Comparison of ENCODE assay signal across 8 cellular contexts in genomic region chr16:10521681-10522274, GRCh38. TPM values are rescaled to one million over a fixed set of nuclear protein-coding genes. Genes with fewer than 3 reads are reported as not detected.
DNase-seq lines count a peak whose midpoint lies in the region; ATAC-seq, FAIRE-seq and TF ChIP-seq lines count a peak whose summit lies in the region.

No MANE protein-coding gene starts in this region.

- no peak overlapping the region for H3K27ac ChIP-seq in esophagus squamous epithelium
- no peak overlapping the region for H3K27ac ChIP-seq in naive thymus-derived CD4-positive, alpha-beta T cell (ENCODE audit: low read depth, low read length)
- H3K27ac ChIP-seq in aorta (ENCODE audit: low read depth in 1 of 2, low read length in 2 of 2): no peak overlapping the region

- H3K27ac Mint-ChIP-seq in naive thymus-derived CD4-positive, alpha-beta T cell: no peak overlapping the region

- FAIRE-seq in H54 (lab: Jason Lieb, UNC): peak; percentile 83

- POLR2A ChIA-PET in naive thymus-derived CD4-positive, alpha-beta T cell (lab: Charles Lee): no interaction called here

- H3K36me3 Mint-ChIP-seq in naive thymus-derived CD4-positive, alpha-beta T cell: no peaks in the 10 kb centered on the region

- H3K4me1 Mint-ChIP-seq in naive thymus-derived CD4-positive, alpha-beta T cell: peaks cover 0 to 4% (median 3%) of the 10 kb centered on the region in 7 donors

- DNase-seq in BE2C (peak; percentile 70), H54 (ENCODE audit: insufficient read length, low spot score) (peak; percentile 38), NCI-H526 treated with DMSO at 0.1 percent for 48 hours (lab: John Stamatoyannopoulos, UW) (peak; percentile 74), esophagus squamous epithelium (lab: John Stamatoyannopoulos, UW) (no peak), aorta (peak in 1 of 2 donors; percentile 74)
- peak; percentile 60 for DNase-seq in activated CD8-positive, alpha-beta memory T cell treated with anti-CD3 and anti-CD28 coated beads for 24 hours
- DNase-seq in naive thymus-derived CD4-positive, alpha-beta T cell: peak in 5 of 9 donors; percentile 19 to 31 (median 30)

- no peaks in the 10 kb centered on the region for H3K4me1 ChIP-seq in BE2C
- H3K4me1 ChIP-seq in esophagus squamous epithelium: peaks cover 0 to 12% (median 0%) of the 10 kb centered on the region in 3 donors
- no peaks in the 10 kb centered on the region for H3K4me1 ChIP-seq in naive thymus-derived CD4-positive, alpha-beta T cell (ENCODE audit: control insufficient read depth in 2 of 2, insufficient read depth in 2 of 2, low read length in 2 of 2)
- H3K4me1 ChIP-seq in aorta (ENCODE audit: control insufficient read depth in 1 of 2, insufficient read depth in 2 of 2, low read length in 2 of 2): no peaks in the 10 kb centered on the region

- WGBS in esophagus squamous epithelium, 2 donors: 19 to 29% methylated on average over 8 to 9 of the region's 9 CpGs
- WGBS in aorta, 2 donors: 47 to 49% methylated on average over 9 of the region's 9 CpGs

- CTCF ChIA-PET in naive thymus-derived CD4-positive, alpha-beta T cell (lab: Charles Lee): interaction anchor here (0.7 to 1.2 kb wide), 4 partner anchors 9 to 222 kb away, joined by 3 to 4 read pairs (median 3); no protein-coding TSS in a partner anchor

- H3K36me3 ChIP-seq in BE2C (no peaks in the 10 kb centered on the region), esophagus squamous epithelium (peaks cover 0 to 40% (median 1%) of the 10 kb centered on the region in 3 donors), aorta (ENCODE audit: control insufficient read depth in 1 of 2, insufficient read depth in 2 of 2, low read length in 1 of 2) (peaks cover 1 to 6% of the 10 kb centered on the region in 2 donors)
- no peaks in the 10 kb centered on the region for H3K36me3 ChIP-seq in naive thymus-derived CD4-positive, alpha-beta T cell (ENCODE audit: control insufficient read depth in 2 of 3, insufficient read depth in 3 of 3, low read length in 3 of 3)

- intact Hi-C loops in esophagus squamous epithelium (cut with DNase I): loop anchor here (2.0 to 5.0 kb wide), 3 partner anchors 51 to 396 kb away; no protein-coding TSS in a partner anchor
- intact Hi-C loops in naive thymus-derived CD4-positive, alpha-beta T cell (cut with micrococcal nuclease): loop anchor here in 1 of 2 donors (1.0 kb wide), 1 partner anchor 397 kb away; no protein-coding TSS in a partner anchor
- intact Hi-C loops in aorta (cut with DNase I): loop anchor here (2.0 to 5.0 kb wide), 3 partner anchors 56 to 391 kb away; no protein-coding TSS in a partner anchor

- H3K4me3 Mint-ChIP-seq in naive thymus-derived CD4-positive, alpha-beta T cell: no peak overlapping the region

- H3K9me3 Mint-ChIP-seq in naive thymus-derived CD4-positive, alpha-beta T cell: no peaks in the 10 kb centered on the region

- no peak for TF ChIP-seq POLR2A in H54 (IDR thresholded peaks at IDR 0.05; ENCODE audit: low read depth, low read length)
- no peak for TF ChIP-seq POLR2A in esophagus squamous epithelium (IDR thresholded peaks at IDR 0.05)

- H3K27me3 Mint-ChIP-seq in naive thymus-derived CD4-positive, alpha-beta T cell: peaks cover 0 to 7% (median 4%) of the 10 kb centered on the region in 5 donors

- H3K27me3 ChIP-seq in BE2C: no peaks in the 10 kb centered on the region
- H3K27me3 ChIP-seq in esophagus squamous epithelium: no peaks in the 10 kb centered on the region
- no peaks in the 10 kb centered on the region for H3K27me3 ChIP-seq in naive thymus-derived CD4-positive, alpha-beta T cell (ENCODE audit: control insufficient read depth in 2 of 2, insufficient read depth in 2 of 2, low read length in 2 of 2)
- no peaks in the 10 kb centered on the region for H3K27me3 ChIP-seq in aorta (ENCODE audit: control insufficient read depth in 1 of 2, insufficient read depth in 2 of 2, low read length in 1 of 2)

- no peak overlapping the region for H3K4me3 ChIP-seq in BE2C (ENCODE audit: low read depth, low read length)
- H3K4me3 ChIP-seq in esophagus squamous epithelium: no peak overlapping the region
- no peak overlapping the region for H3K4me3 ChIP-seq in naive thymus-derived CD4-positive, alpha-beta T cell (ENCODE audit: low read length)
- no peak overlapping the region for H3K4me3 ChIP-seq in aorta (ENCODE audit: low read length in 2 of 2)

- TF ChIP-seq CTCF in BE2C (IDR thresholded peaks at IDR 0.05; ENCODE audit: low read depth, low read length) (peak; percentile 92), esophagus squamous epithelium (IDR thresholded peaks at IDR 0.05) (peak; percentile 67 to 90 (median 86))

- peak; percentile 76 for ATAC-seq in naive thymus-derived CD4-positive, alpha-beta T cell
- ATAC-seq in aorta (ENCODE audit: low FRiP score) (peak; percentile 85), GM21447 (IDR thresholded peaks at IDR 0.05; ENCODE audit: unreplicated experiment) (no peak)

- H3K9me3 ChIP-seq in BE2C: no peaks in the 10 kb centered on the region
- no peaks in the 10 kb centered on the region for H3K9me3 ChIP-seq in esophagus squamous epithelium
- no peaks in the 10 kb centered on the region for H3K9me3 ChIP-seq in naive thymus-derived CD4-positive, alpha-beta T cell (ENCODE audit: control insufficient read depth in 2 of 3, low read length in 3 of 3)
- H3K9me3 ChIP-seq in aorta (ENCODE audit: control insufficient read depth, low read length): no peaks in the 10 kb centered on the region

RNA-seq across cellular contexts. Expression of gene EMP2, which starts 58.6 kb away (rescaled TPM):
- polyA plus RNA-seq in BE2C (2012; ENCODE audit: insufficient read depth, insufficient read length, low read depth): 1.4 TPM
- 100 to 1,000 TPM; 108 to 121 (median 109) TPM for total RNA-seq in esophagus squamous epithelium
- total RNA-seq in naive thymus-derived CD4-positive, alpha-beta T cell: not detected
- not detected for polyA plus RNA-seq in naive thymus-derived CD4-positive, alpha-beta T cell
- total RNA-seq in aorta: 100 to 1,000 TPM; 133 to 143 TPM
- 10 to 100 TPM; 18.9 to 52.6 TPM for polyA plus RNA-seq in aorta

Comparison
In these comparisons a context has a peak if more than half of its experiments do, and no peak if none do; other contexts are left out.
1. RNA of gene EMP2, which starts 58.6 kb away (total RNA-seq): 133 to 143 TPM in aorta and 108 to 121 TPM in esophagus squamous epithelium; not detected in naive thymus-derived CD4-positive, alpha-beta T cell; every median in the first group is over 100 times any median in the second.